Comparison of ENCODE assay signal across 11 cellular contexts in genomic region chr1:196494766-196495165, GRCh38.
"Had no signal": no experiment of that assay in that cellular context is flagged by ENCODE, and none has a peak within 500 bp of the region (broad histone marks: within the 10 kb centered on the region; RNA-seq: fewer than 3 reads in every experiment).

No MANE protein-coding gene starts in this region.

- H3K9me3 ChIP-seq: HAP-1 had no signal

- H3K27ac Mint-ChIP-seq: GM23338, HFFc6 had no signal

- ATAC-seq: GM23338, HCT116 had no signal

- DNase-seq: GM23248, GOT3, H7, HCEC 1CT, HFFc6 had no signal

- H3K4me2 ChIP-seq: GM23338 had no signal

- H3K4me3 ChIP-seq: GM23248, GM23338, HAP-1 had no signal

- FAIRE-seq: H1, H54 had no signal

- H2AFZ ChIP-seq: GM23248, GM23338 had no signal

- H3K9ac ChIP-seq: GM23248 had no signal

- H3K36me3 ChIP-seq: HAP-1 had no signal

- H3K4me3 Mint-ChIP-seq: GM23338, H9, HFFc6 had no signal

- H3K27ac ChIP-seq: GM23248 had no signal

- H3K9me3 Mint-ChIP-seq: GM23338, H9, HFFc6 had no signal
